1 cellular context compared by ENCODE assay signal in genomic region chr7:142804715-142805114, GRCh38.
TF ChIP-seq lines count a peak whose summit lies in the region.

No MANE protein-coding gene starts in this region.

TF ChIP-seq in GM12878, 131 proteins besides CTCF, POLR2A, EP300 and RAD21 (continued from another document):
- TF ChIP-seq ZNF592 (IDR thresholded peaks at IDR 0.05): no peak
- no peak for TF ChIP-seq E2F4 (IDR thresholded peaks at IDR 0.05; ENCODE audit: low read depth, low read length)
- peak; percentile 73 to 86; a peak in 3 of 4 replicates for TF ChIP-seq IKZF2 (IDR thresholded peaks at IDR 0.05)
- TF ChIP-seq HDGF (IDR thresholded peaks at IDR 0.05): peak; percentile 72; the same call in 1 of the 2 replicates
- TF ChIP-seq ZZZ3 (IDR thresholded peaks at IDR 0.05; ENCODE audit: control insufficient read depth, insufficient read length, low read depth): no peak
- TF ChIP-seq MTA2 (IDR thresholded peaks at IDR 0.05; ENCODE audit: low read depth): peak; percentile 68
